Comparison of ENCODE assay signal across 14 cellular contexts in the genomic region with DNA sequence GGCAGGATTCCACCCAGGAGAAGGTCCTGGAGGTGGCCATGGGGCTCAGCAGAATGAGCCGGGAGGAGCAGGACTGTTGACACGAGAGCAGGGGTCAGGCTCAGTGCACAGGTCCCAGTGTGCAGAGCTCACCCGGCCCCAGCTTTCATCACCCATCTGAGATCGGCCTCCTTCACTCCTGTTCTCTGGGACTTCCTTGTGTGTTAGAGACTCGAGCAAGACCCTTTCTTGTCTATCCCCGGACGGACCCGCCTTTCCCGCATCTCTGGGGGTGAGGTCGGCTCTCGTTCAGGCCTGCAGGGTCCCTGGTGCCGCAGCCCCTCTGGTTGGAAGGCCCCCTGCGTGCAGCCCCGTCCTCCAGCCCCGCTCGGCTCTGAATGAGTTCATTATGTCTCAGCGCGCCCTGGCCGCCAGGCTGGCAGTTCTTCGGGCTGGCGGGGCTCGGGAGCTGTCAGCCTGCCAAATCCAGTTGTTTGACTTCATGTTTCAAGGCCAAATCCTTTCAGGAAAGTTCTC.
DNase-seq lines count a peak whose midpoint lies in the region; TF ChIP-seq lines count a peak whose summit lies in the region.
"Had no signal": no experiment of that assay in that cellular context is flagged by ENCODE, and none has a peak within 500 bp of the region (broad histone marks: within the 10 kb centered on the region; RNA-seq: fewer than 3 reads in every experiment).

No MANE protein-coding gene starts in this region.

- peak; percentile 12 for DNase-seq in Calu3
- peak; percentile 38 for DNase-seq in astrocyte of the spinal cord (ENCODE audit: low read depth, low spot score)
- peak in 42 of 51 donors; percentile 37 to 85 (median 71) for DNase-seq in hypothalamus (lab: John Stamatoyannopoulos, UW)
- peak; percentile 65 for DNase-seq in putamen (ENCODE audit: low spot score)
- no peak for DNase-seq in NCI-H69 (lab: John Stamatoyannopoulos, UW)
- DNase-seq in NCI-H187 treated with DMSO at 0.1 percent for 48 hours (lab: John Stamatoyannopoulos, UW): no peak
- no peak for DNase-seq in activated T-helper 2 cell treated with anti-CD3 and anti-CD28 coated beads, Interferon-gamma antibody, Interleukin-2, Interleukin-4, amounts not matched to agents 10 μg/mL and 5 μg/mL and 100 μg/mL, durations not matched to agents 14 hours and 24 hours and 36 hours (ENCODE audit: low spot score)
- no peak for DNase-seq in germinal center (ENCODE audit: low spot score)
- DNase-seq: activated naive CD4-positive, alpha-beta T cell; NCI-H2227 treated with DMSO at 0.1 percent for 48 hours; SIG-M5 had no signal

- H3K27me3 Mint-ChIP-seq in Calu3 (ENCODE audit: unreplicated experiment): peaks cover 28% of the 10 kb centered on the region
- H3K27me3 Mint-ChIP-seq in activated T-helper 2 cell treated with anti-CD3 and anti-CD28 coated beads, Interferon-gamma antibody, Interleukin-2, Interleukin-4, amounts not matched to agents 10 μg/mL and 5 μg/mL and 100 μg/mL, durations not matched to agents 14 hours and 24 hours and 36 hours (ENCODE audit: low read depth): no peaks in the 10 kb centered on the region
- H3K27me3 Mint-ChIP-seq: stimulated activated naive CD8-positive, alpha-beta T cell treated with anti-CD3 and anti-CD28 coated beads, Interleukin-15, Interleukin-2, amounts not matched to agents 100 ng/mL and 50 ng/mL, for 24 hours had no signal

- H3K4me3 Mint-ChIP-seq in Calu3 (ENCODE audit: low read depth, unreplicated experiment): peak overlapping the region; percentile 40
- no peak overlapping the region for H3K4me3 Mint-ChIP-seq in activated T-helper 2 cell treated with anti-CD3 and anti-CD28 coated beads, Interferon-gamma antibody, Interleukin-2, Interleukin-4, amounts not matched to agents 10 μg/mL and 5 μg/mL and 100 μg/mL, durations not matched to agents 14 hours and 24 hours and 36 hours (ENCODE audit: low read depth)
- H3K4me3 Mint-ChIP-seq: CD8-positive, alpha-beta memory T cell; stimulated activated naive CD8-positive, alpha-beta T cell treated with anti-CD3 and anti-CD28 coated beads, Interleukin-15, Interleukin-2, amounts not matched to agents 100 ng/mL and 50 ng/mL, for 24 hours had no signal

- H3K27ac Mint-ChIP-seq in Calu3 (ENCODE audit: unreplicated experiment): no peak overlapping the region
- no peak overlapping the region for H3K27ac Mint-ChIP-seq in activated T-helper 2 cell treated with anti-CD3 and anti-CD28 coated beads, Interferon-gamma antibody, Interleukin-2, Interleukin-4, amounts not matched to agents 10 μg/mL and 5 μg/mL and 100 μg/mL, durations not matched to agents 14 hours and 24 hours and 36 hours
- H3K27ac Mint-ChIP-seq: CD8-positive, alpha-beta memory T cell; stimulated activated naive CD8-positive, alpha-beta T cell treated with anti-CD3 and anti-CD28 coated beads, Interleukin-15, Interleukin-2, amounts not matched to agents 100 ng/mL and 50 ng/mL, for 24 hours had no signal

- BruUV-seq in Calu3 (replicated peaks; lab: Mats Ljungman, UMichigan): no TSS peak

- no peaks in the 10 kb centered on the region for H3K4me1 Mint-ChIP-seq in Calu3 (ENCODE audit: low read depth, unreplicated experiment)
- H3K4me1 Mint-ChIP-seq in activated T-helper 2 cell treated with anti-CD3 and anti-CD28 coated beads, Interferon-gamma antibody, Interleukin-2, Interleukin-4, amounts not matched to agents 10 μg/mL and 5 μg/mL and 100 μg/mL, durations not matched to agents 14 hours and 24 hours and 36 hours (ENCODE audit: low read depth): no peaks in the 10 kb centered on the region
- H3K4me1 Mint-ChIP-seq: CD8-positive, alpha-beta memory T cell had no signal

- peaks cover 2% of the 10 kb centered on the region for H3K9me3 Mint-ChIP-seq in Calu3 (ENCODE audit: low read depth, unreplicated experiment)
- H3K9me3 Mint-ChIP-seq in activated T-helper 2 cell treated with anti-CD3 and anti-CD28 coated beads, Interferon-gamma antibody, Interleukin-2, Interleukin-4, amounts not matched to agents 10 μg/mL and 5 μg/mL and 100 μg/mL, durations not matched to agents 14 hours and 24 hours and 36 hours: no peaks in the 10 kb centered on the region
- H3K9me3 Mint-ChIP-seq: stimulated activated naive CD8-positive, alpha-beta T cell treated with anti-CD3 and anti-CD28 coated beads, Interleukin-15, Interleukin-2, amounts not matched to agents 100 ng/mL and 50 ng/mL, for 24 hours had no signal

- CTCF ChIA-PET in Calu3 (lab: Charles Lee): interaction anchor here (0.6 to 1.5 kb wide), 4 partner anchors 11 to 200 kb away, joined by 3 to 4 read pairs (median 3); no protein-coding TSS in a partner anchor

- no peaks in the 10 kb centered on the region for H3K36me3 Mint-ChIP-seq in Calu3 (ENCODE audit: insufficient read depth, unreplicated experiment)
- H3K36me3 Mint-ChIP-seq in activated T-helper 2 cell treated with anti-CD3 and anti-CD28 coated beads, Interferon-gamma antibody, Interleukin-2, Interleukin-4, amounts not matched to agents 10 μg/mL and 5 μg/mL and 100 μg/mL, durations not matched to agents 14 hours and 24 hours and 36 hours (ENCODE audit: low read depth): no peaks in the 10 kb centered on the region

- intact Hi-C loops in Calu3 (cut with micrococcal nuclease; ENCODE audit: unreplicated experiment): no loop called here
- intact Hi-C loops in activated T-helper 2 cell treated with anti-CD3 and anti-CD28 coated beads, Interferon-gamma antibody, Interleukin-2, Interleukin-4, amounts not matched to agents 10 μg/mL and 5 μg/mL and 100 μg/mL, durations not matched to agents 14 hours and 24 hours and 36 hours (cut with micrococcal nuclease): no loop called here

- no peak overlapping the region for H3K4me3 ChIP-seq in astrocyte of the spinal cord (ENCODE audit: low read depth, low read length)
- H3K4me3 ChIP-seq: GM12878 had no signal

- in situ Hi-C loops in astrocyte of the spinal cord (cut with HindIII; ENCODE audit: low sequenced_read_pairs): no loop called here

- no peak for TF ChIP-seq CTCF in Calu3 (IDR thresholded peaks at IDR 0.05; ENCODE audit: unreplicated experiment)
- TF ChIP-seq CTCF in astrocyte of the spinal cord (IDR thresholded peaks at IDR 0.05; ENCODE audit: low read depth, low read length): no peak

Comparison
In these comparisons a context has a peak if more than half of its experiments do, and no peak if none do; other contexts are left out.
1. DNase-seq: peak in Calu3 (single experiment), astrocyte of the spinal cord (single experiment), hypothalamus (42 of 51) and putamen (single experiment); none in NCI-H69 (single experiment), NCI-H187 treated with DMSO at 0.1 percent for 48 hours (single experiment), activated T-helper 2 cell treated with anti-CD3 and anti-CD28 coated beads, Interferon-gamma antibody, Interleukin-2, Interleukin-4, amounts not matched to agents 10 μg/mL and 5 μg/mL and 100 μg/mL, durations not matched to agents 14 hours and 24 hours and 36 hours (single experiment) and germinal center (single experiment).